ENCODE assay signal across 25 cellular contexts in the genomic region with DNA sequence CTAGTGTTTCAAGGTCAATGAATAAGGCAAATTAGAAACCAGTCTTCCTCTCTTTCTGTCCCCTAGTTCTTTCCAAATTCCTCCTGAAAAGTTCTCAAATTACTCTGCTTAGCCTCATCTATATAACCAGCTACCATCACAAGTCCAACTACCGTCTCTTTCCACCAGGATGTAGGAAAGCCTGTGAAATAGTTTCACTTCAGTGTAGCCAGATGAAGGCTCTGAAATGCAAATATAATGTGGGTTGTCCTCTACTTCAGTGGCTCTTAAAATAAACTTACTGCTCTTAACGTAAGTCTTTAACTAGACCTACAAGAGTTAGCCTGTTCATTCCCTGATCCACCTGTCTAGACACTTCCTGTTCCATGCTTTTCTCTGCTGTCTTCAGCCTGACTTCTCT.
"Had no signal": no experiment of that assay in that cellular context is flagged by ENCODE, and none has a peak within 500 bp of the region (broad histone marks: within the 10 kb centered on the region; RNA-seq: fewer than 3 reads in every experiment).

No MANE protein-coding gene starts in this region.

- H3K4me1 ChIP-seq: Peyer's patch, SJCRH30 had no signal

- H3K27ac ChIP-seq: brain microvascular endothelial cell, cardiac muscle cell, Peyer's patch, RWPE1, SJCRH30, VCaP had no signal

- H3K4me2 ChIP-seq: SK-N-SH had no signal

- H3K9ac ChIP-seq: SK-N-SH had no signal

- ATAC-seq: activated T-cell treated with anti-CD3 and anti-CD28 coated beads, Interleukin-2, amount 50 U/mL, for 4 hours had no signal

- H3K4me3 ChIP-seq: cardiac muscle cell, Peyer's patch, SJCRH30 had no signal

- H3K9me3 ChIP-seq: Peyer's patch, SJCRH30, SK-N-SH had no signal

- H3K4me1 Mint-ChIP-seq: activated CD4-positive, alpha-beta T cell treated with anti-CD3 and anti-CD28 coated beads, Interleukin-2, amount 10 ng/mL, durations not matched to agents 7 days and 5 days; activated naive CD8-positive, alpha-beta T cell treated with anti-CD3 and anti-CD28 coated beads for 36 hours had no signal

- H3K27me3 Mint-ChIP-seq: activated CD4-positive, alpha-beta memory T cell treated with anti-CD3 and anti-CD28 coated beads for 36 hours; activated CD4-positive, alpha-beta T cell treated with anti-CD3 and anti-CD28 coated beads, Interleukin-2, amount 10 ng/mL, durations not matched to agents 7 days and 5 days; activated naive CD8-positive, alpha-beta T cell treated with anti-CD3 and anti-CD28 coated beads for 36 hours had no signal

- H3K27me3 ChIP-seq: brain microvascular endothelial cell, cardiac muscle cell, Peyer's patch, SJCRH30 had no signal

- DNase-seq: activated CD4-positive, alpha-beta memory T cell treated with anti-CD3 and anti-CD28 coated beads for 36 hours; activated CD4-positive, alpha-beta T cell treated with anti-CD3 and anti-CD28 coated beads, Interleukin-2, amount 10 ng/mL, durations not matched to agents 7 days and 5 days; activated CD4-positive, CD25-positive, alpha-beta regulatory T cell; activated CD8-positive, alpha-beta memory T cell treated with anti-CD3 and anti-CD28 coated beads for 24 hours; activated effector memory CD4-positive, alpha-beta T cell treated with anti-CD3 and anti-CD28 coated beads, Interleukin-2, amount 50 U/mL, for 16 hours; activated naive CD4-positive, alpha-beta T cell treated with Interleukin-2 at 50 U/mL for 16 hours; activated naive CD8-positive, alpha-beta T cell treated with anti-CD3 and anti-CD28 coated beads for 36 hours; activated T-cell treated with anti-CD3 and anti-CD28 coated beads, Interleukin-2, amount 50 U/mL, for 4 hours; brain microvascular endothelial cell; Karpas-422; NCI-H1048; NCI-H146; NCI-H187 treated with DMSO at 0.1 percent for 48 hours; NCI-H2081 treated with DMSO at 0.1 percent for 48 hours; NCI-H2171 treated with DMSO at 0.1 percent for 48 hours; NCI-H226; NCI-H774; Peyer's patch; Right ventricle myocardium superior; SJCRH30; SK-N-SH; T-helper 1 cell had no signal

- H3K4me3 Mint-ChIP-seq: activated CD4-positive, alpha-beta memory T cell treated with anti-CD3 and anti-CD28 coated beads for 36 hours; activated CD4-positive, alpha-beta T cell treated with anti-CD3 and anti-CD28 coated beads, Interleukin-2, amount 10 ng/mL, durations not matched to agents 7 days and 5 days; activated naive CD8-positive, alpha-beta T cell treated with anti-CD3 and anti-CD28 coated beads for 36 hours; activated T-cell treated with anti-CD3 and anti-CD28 coated beads, Interleukin-2, amount 50 U/mL, for 4 hours had no signal

- H3K36me3 Mint-ChIP-seq: activated CD4-positive, alpha-beta memory T cell treated with anti-CD3 and anti-CD28 coated beads for 36 hours had no signal

- H3K36me3 ChIP-seq: brain microvascular endothelial cell, cardiac muscle cell, Peyer's patch, SJCRH30 had no signal

- H3K27ac Mint-ChIP-seq: activated CD4-positive, alpha-beta memory T cell treated with anti-CD3 and anti-CD28 coated beads for 36 hours; activated CD4-positive, alpha-beta T cell treated with anti-CD3 and anti-CD28 coated beads, Interleukin-2, amount 10 ng/mL, durations not matched to agents 7 days and 5 days; activated naive CD8-positive, alpha-beta T cell treated with anti-CD3 and anti-CD28 coated beads for 36 hours had no signal
